Comparison of ENCODE assay signal across 19 cellular contexts in genomic region chr16:12716658-12717057, GRCh38.
A peak's percentile ranks its signal among the peaks of the same experiment; 100 is the strongest.
DNase-seq lines count a peak whose midpoint lies in the region; ATAC-seq, FAIRE-seq and TF ChIP-seq lines count a peak whose summit lies in the region.
"Had no signal": no experiment of that assay in that cellular context is flagged by ENCODE, and none has a peak within 500 bp of the region (broad histone marks: within the 10 kb centered on the region; RNA-seq: fewer than 3 reads in every experiment).

No MANE protein-coding gene starts in this region.

- H3K9me3 ChIP-seq in HepG2 (ENCODE audit: low read length) = no peaks in the 10 kb centered on the region
- no peaks in the 10 kb centered on the region for H3K9me3 ChIP-seq in suprapubic skin
- H3K9me3 ChIP-seq: HAP-1 had no signal

- no peak overlapping the region for H3K9ac ChIP-seq in HepG2 (ENCODE audit: insufficient read depth, low read depth, low read length)

- intact Hi-C loops in CD14-positive monocyte (cut with micrococcal nuclease) (no loop called here), HepG2 (cut with micrococcal nuclease; ENCODE audit: unreplicated experiment) (no loop called here)

- CTCF ChIA-PET in WTC11 (lab: Charles Lee) = no interaction called here
- CTCF ChIA-PET in HepG2 (lab: Yijun Ruan, JAX; ENCODE audit: low intra/inter-chr PET ratio, low total read pairs) = no interaction called here

- TF ChIP-seq POLR2A in HepG2 (IDR thresholded peaks at IDR 0.05; ENCODE audit: insufficient read depth in 1 of 2, low read depth in 2 of 2, low read length in 2 of 2) = no peak
- no peak for TF ChIP-seq POLR2A in suprapubic skin (IDR thresholded peaks at IDR 0.05)

- POLR2A ChIA-PET in WTC11 (lab: Charles Lee) (no interaction called here), HepG2 (lab: Yijun Ruan, JAX) (interaction anchor here (1.0 kb wide), 1 partner anchor 37 kb away, joined by 3 read pairs; no protein-coding TSS in a partner anchor)

- H3K79me2 ChIP-seq in HepG2 (ENCODE audit: insufficient read depth, low read length) = no peaks in the 10 kb centered on the region

- H3K9me3 Mint-ChIP-seq in CD14-positive monocyte (peaks cover 0 to 9% (median 5%) of the 10 kb centered on the region in 7 donors), WTC11 (peaks cover 14% of the 10 kb centered on the region)
- H3K9me3 Mint-ChIP-seq: HFFc6 had no signal

- no peak overlapping the region for H2AFZ ChIP-seq in HepG2 (ENCODE audit: low read length)
- H2AFZ ChIP-seq: GM23338 had no signal

- no peak overlapping the region for H3K4me2 ChIP-seq in HepG2 (ENCODE audit: low read depth, low read length)
- H3K4me2 ChIP-seq: GM23338 had no signal

- H3K27ac ChIP-seq in HepG2 (ENCODE audit: extremely low read length, insufficient read depth, low read length) (peak overlapping the region; percentile 9), suprapubic skin (peak overlapping the region; percentile 9)
- H3K27ac ChIP-seq: HL-60 had no signal

- H3K27ac Mint-ChIP-seq in CD14-positive monocyte = peak overlapping the region in 5 of 7 donors; percentile 33 to 79 (median 46)
- no peak overlapping the region for H3K27ac Mint-ChIP-seq in WTC11
- H3K27ac Mint-ChIP-seq: B cell; CD4-positive, alpha-beta memory T cell; GM23338; HFFc6 had no signal

- BruUV-seq in HepG2 (replicated peaks; lab: Mats Ljungman, UMichigan) = no TSS peak

- no peak for DNase-seq in CD14-positive monocyte (ENCODE audit: low spot score)
- no peak for DNase-seq in WTC11 (ENCODE audit: low spot score)
- DNase-seq in HepG2 (ENCODE audit: low spot score) = peak; percentile 83
- DNase-seq in suprapubic skin (ENCODE audit: low spot score in 2 of 2) = no peak
- no peak for DNase-seq in NCI-H1048 (lab: John Stamatoyannopoulos, UW)
- no peak for DNase-seq in HCEC 1CT
- DNase-seq: C1 segment of cervical spinal cord; CD4-positive, alpha-beta memory T cell; DMS79; HFFc6; IMR-90 had no signal

- in situ Hi-C loops in HepG2 (cut with HindIII; ENCODE audit: extremely low pct_ligation_motif_present, low pct_unique_long_range_greater_than_20kb) = no loop called here

- H3K4me3 Mint-ChIP-seq in CD14-positive monocyte (no peak overlapping the region), WTC11 (no peak overlapping the region)
- H3K4me3 Mint-ChIP-seq: B cell; CD4-positive, alpha-beta memory T cell; GM23338; HFFc6 had no signal

- ATAC-seq in WTC11 = no peak
- peak; percentile 75 for ATAC-seq in HepG2
- no peak for ATAC-seq in GM18867 (IDR thresholded peaks at IDR 0.05; ENCODE audit: unreplicated experiment)
- ATAC-seq: GM12878, GM23338 had no signal

- H4K20me1 ChIP-seq in HepG2 (ENCODE audit: insufficient read depth, low read length) = no peaks in the 10 kb centered on the region

- H3K36me3 Mint-ChIP-seq in CD14-positive monocyte = peaks cover 18 to 72% of the 10 kb centered on the region in 2 donors
- H3K36me3 Mint-ChIP-seq in WTC11 = peaks cover 7% of the 10 kb centered on the region; the same call in 1 of the 2 replicates

- 39% methylated on average over 3 of the region's 3 CpGs for WGBS in HepG2 (ENCODE audit: low lambda C conversion rate)
- 88% methylated on average over 3 of the region's 3 CpGs for WGBS in suprapubic skin

- H3K27me3 Mint-ChIP-seq in CD14-positive monocyte (ENCODE audit: low read depth in 3 of 3) (no peaks in the 10 kb centered on the region), WTC11 (ENCODE audit: low read depth) (no peaks in the 10 kb centered on the region)
- H3K27me3 Mint-ChIP-seq: B cell; CD4-positive, alpha-beta memory T cell had no signal

- peaks cover 12 to 29% of the 10 kb centered on the region in 2 experiments for H3K36me3 ChIP-seq in HepG2 (replicated peaks in 1 of 2; ENCODE audit: control insufficient read depth in 1 of 2, insufficient read depth in 2 of 2, low read length in 2 of 2)
- H3K36me3 ChIP-seq in suprapubic skin = no peaks in the 10 kb centered on the region
- H3K36me3 ChIP-seq: HAP-1 had no signal

- H3K4me3 ChIP-seq in HepG2 (replicated peaks in 1 of 3; ENCODE audit: insufficient read depth in 1 of 3, low read depth in 2 of 3, low read length in 3 of 3) (no peak overlapping the region), suprapubic skin (no peak overlapping the region)
- H3K4me3 ChIP-seq: GM12878, GM23338, HAP-1 had no signal

- H3K4me1 Mint-ChIP-seq in CD14-positive monocyte (peaks cover 19% of the 10 kb centered on the region), WTC11 (no peaks in the 10 kb centered on the region)
- H3K4me1 Mint-ChIP-seq: B cell; CD4-positive, alpha-beta memory T cell; GM23338 had no signal

- TF ChIP-seq EP300 in HepG2 (IDR thresholded peaks at IDR 0.05; ENCODE audit: low read depth in 2 of 2, low read length in 2 of 2) (peak in 1 of 2 experiments; percentile 18; a peak in 1 of 4 replicates), HepG2 (CRISPR knock-in tag; IDR thresholded peaks at IDR 0.05; ENCODE audit: borderline replicate concordance) (peak; percentile 36; the same call in 1 of the 2 replicates), suprapubic skin (IDR thresholded peaks at IDR 0.05) (no peak)

- peaks cover 12% of the 10 kb centered on the region for H3K4me1 ChIP-seq in HepG2 (ENCODE audit: insufficient read depth, low read length)
- H3K4me1 ChIP-seq in suprapubic skin = no peaks in the 10 kb centered on the region
- H3K4me1 ChIP-seq: HAP-1 had no signal

- H3K27me3 ChIP-seq in HepG2 (ENCODE audit: control insufficient read depth in 1 of 2, insufficient read depth in 2 of 2, low read length in 2 of 2) (no peaks in the 10 kb centered on the region), suprapubic skin (no peaks in the 10 kb centered on the region)

- TF ChIP-seq CTCF in CD14-positive monocyte (IDR thresholded peaks at IDR 0.05) (no peak), WTC11 (IDR thresholded peaks at IDR 0.05) (no peak), HepG2 (CRISPR knock-in tag; IDR thresholded peaks at IDR 0.05) (no peak), suprapubic skin (IDR thresholded peaks at IDR 0.05) (no peak)

- TF ChIP-seq RAD21 in HepG2 (CRISPR knock-in tag; IDR thresholded peaks at IDR 0.05) = no peak

- peak; percentile 92 for FAIRE-seq in HepG2 (lab: Jason Lieb, UNC)
- FAIRE-seq: A204.1, GM12878, GM18507 had no signal

TF ChIP-seq in WTC11, 78 proteins besides CTCF, POLR2A, EP300 and RAD21:
- TF ChIP-seq GABPB1 (CRISPR knock-in tag; IDR thresholded peaks at IDR 0.05) (peak; percentile 97), ESRRA (CRISPR knock-in tag; IDR thresholded peaks at IDR 0.05; ENCODE audit: borderline replicate concordance) (no peak)

TF ChIP-seq in HepG2, 621 proteins besides CTCF, POLR2A, EP300 and RAD21 (continues in another document):
- TF ChIP-seq HHEX (CRISPR knock-in tag; IDR thresholded peaks at IDR 0.05) (no peak), ZNF781 (CRISPR knock-in tag; IDR thresholded peaks at IDR 0.05; ENCODE audit: borderline replicate concordance, not compliant biosample characterization) (no peak), ZBTB21 (CRISPR knock-in tag; IDR thresholded peaks at IDR 0.05) (0 out of 2 replicates have a peak, but pooled peaks have one; percentile 29), FLYWCH1 (CRISPR knock-in tag; IDR thresholded peaks at IDR 0.05) (no peak), GMEB2 (CRISPR knock-in tag; IDR thresholded peaks at IDR 0.05; ENCODE audit: low read depth) (no peak), RARA (CRISPR knock-in tag; IDR thresholded peaks at IDR 0.05) (peak; percentile 57), ZSCAN25 (CRISPR knock-in tag; IDR thresholded peaks at IDR 0.05) (no peak), SOX5 (CRISPR knock-in tag; IDR thresholded peaks at IDR 0.05; ENCODE audit: borderline replicate concordance) (peak; percentile 59), ZFP36 (IDR thresholded peaks at IDR 0.05; ENCODE audit: borderline replicate concordance, low read depth, low read length, partially characterized antibody) (no peak), ZFP91 (CRISPR knock-in tag; IDR thresholded peaks at IDR 0.05; ENCODE audit: borderline replicate concordance) (peak; percentile 28; the same call in 1 of the 2 replicates)
- TF ChIP-seq, protein P1, sequence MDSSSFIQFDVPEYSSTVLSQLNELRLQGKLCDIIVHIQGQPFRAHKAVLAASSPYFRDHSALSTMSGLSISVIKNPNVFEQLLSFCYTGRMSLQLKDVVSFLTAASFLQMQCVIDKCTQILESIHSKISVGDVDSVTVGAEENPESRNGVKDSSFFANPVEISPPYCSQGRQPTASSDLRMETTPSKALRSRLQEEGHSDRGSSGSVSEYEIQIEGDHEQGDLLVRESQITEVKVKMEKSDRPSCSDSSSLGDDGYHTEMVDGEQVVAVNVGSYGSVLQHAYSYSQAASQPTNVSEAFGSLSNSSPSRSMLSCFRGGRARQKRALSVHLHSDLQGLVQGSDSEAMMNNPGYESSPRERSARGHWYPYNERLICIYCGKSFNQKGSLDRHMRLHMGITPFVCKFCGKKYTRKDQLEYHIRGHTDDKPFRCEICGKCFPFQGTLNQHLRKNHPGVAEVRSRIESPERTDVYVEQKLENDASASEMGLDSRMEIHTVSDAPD (CRISPR knock-in tag; IDR thresholded peaks at IDR 0.05) = no peak
